In the genomic region with DNA sequence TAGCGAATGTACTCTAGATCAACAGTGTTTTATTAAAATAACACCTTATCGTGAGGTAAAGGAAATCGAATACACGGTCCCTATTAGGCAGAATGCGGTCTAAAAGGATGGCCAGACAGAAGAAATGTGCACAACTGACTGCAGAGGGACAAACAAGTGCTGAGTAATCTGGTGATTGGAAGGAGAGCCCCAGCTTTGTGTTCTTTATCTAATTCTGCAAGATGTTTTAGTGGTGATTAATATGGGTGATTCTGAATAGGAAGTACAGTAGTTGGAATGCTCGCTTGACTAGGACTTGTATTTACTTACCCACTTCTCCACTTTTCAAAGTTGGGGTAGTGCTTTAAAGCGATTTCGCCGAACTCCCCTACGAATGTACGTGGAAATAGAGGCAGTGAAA, we compare ENCODE assay signal across 8 cellular contexts. TPM values are rescaled to one million over a fixed set of nuclear protein-coding genes. Genes with fewer than 3 reads are reported as not detected.
DNase-seq lines count a peak whose midpoint lies in the region; ATAC-seq, FAIRE-seq and TF ChIP-seq lines count a peak whose summit lies in the region.

No MANE protein-coding gene starts in this region.

- peaks cover 2% of the 10 kb centered on the region for H3K36me3 Mint-ChIP-seq in T-helper 17 cell (ENCODE audit: low read depth)

- TF ChIP-seq EP300 in A549 (IDR thresholded peaks at IDR 0.05) = no peak

- H3K4me1 Mint-ChIP-seq in T-helper 17 cell = peaks cover 23% of the 10 kb centered on the region

- no peak for FAIRE-seq in A549 (lab: Jason Lieb, UNC)

- peaks cover 3% of the 10 kb centered on the region for H3K79me2 ChIP-seq in trophoblast cell (ENCODE audit: control insufficient read depth, insufficient read depth, low read length, poor library complexity)

- H4K91ac ChIP-seq in trophoblast cell (ENCODE audit: low read depth, low read length) = no peak overlapping the region

- no peak overlapping the region for H3K18ac ChIP-seq in trophoblast cell (ENCODE audit: low read length)

- no peak overlapping the region for H2BK5ac ChIP-seq in trophoblast cell (ENCODE audit: low read depth, low read length, poor library complexity)

- H3K9ac ChIP-seq in trophoblast cell (ENCODE audit: low read length) = no peak overlapping the region

- H3K4me2 ChIP-seq in A549 = peak overlapping the region; percentile 88
- H3K4me2 ChIP-seq in trophoblast cell (ENCODE audit: low read length) = peak overlapping the region; percentile 82

- peak overlapping the region; percentile 97 for H3K27ac Mint-ChIP-seq in T-helper 17 cell

- H3K4ac ChIP-seq in trophoblast cell (ENCODE audit: low read depth, low read length) = no peak overlapping the region

- DNase-seq in A549 (ENCODE audit: low read depth in 1 of 2, low spot score in 1 of 2) (no peak), T-helper 17 cell (no peak), fibroblast of gingiva (ENCODE audit: low read depth) (peak; percentile 32), trophoblast cell (peak; percentile 2 to 30)

- no peak overlapping the region for H2BK120ac ChIP-seq in trophoblast cell (ENCODE audit: insufficient read depth, low read length, poor library complexity)

- ATAC-seq in A549 (no peak), GM18868 (IDR thresholded peaks at IDR 0.05; ENCODE audit: unreplicated experiment) (peak; percentile 18), T-helper 17 cell (no peak), HG03442 (IDR thresholded peaks at IDR 0.05; ENCODE audit: unreplicated experiment) (no peak), HG03159 (IDR thresholded peaks at IDR 0.05; ENCODE audit: unreplicated experiment) (no peak), GM21360 (IDR thresholded peaks at IDR 0.05; ENCODE audit: unreplicated experiment) (no peak)

- no peaks in the 10 kb centered on the region for H3K9me3 ChIP-seq in A549
- H3K9me3 ChIP-seq in T-helper 17 cell (ENCODE audit: control insufficient read depth, low read length, poor library complexity, severe bottlenecking) = no peaks in the 10 kb centered on the region
- no peaks in the 10 kb centered on the region for H3K9me3 ChIP-seq in trophoblast cell (ENCODE audit: insufficient read depth, low read depth, low read length)

- no peak for TF ChIP-seq CTCF in A549 (IDR thresholded peaks at IDR 0.05)

- peaks cover 8% of the 10 kb centered on the region for H3K79me1 ChIP-seq in trophoblast cell (ENCODE audit: low read length)

- no peak overlapping the region for H3K23ac ChIP-seq in trophoblast cell (ENCODE audit: low read length)

- H3K27me3 Mint-ChIP-seq in T-helper 17 cell = no peaks in the 10 kb centered on the region

- no peak overlapping the region for H4K12ac ChIP-seq in trophoblast cell (ENCODE audit: low read depth, low read length)

- TF ChIP-seq RAD21 in A549 (conservative IDR thresholded peaks at IDR 0.05 in 1 of 2, IDR thresholded peaks at IDR 0.05 in 1 of 2) = no peak

- WGBS in A549 (ENCODE audit: missing lambda C conversion rate) = 42% methylated on average over 11 of the region's 11 CpGs
- WGBS in trophoblast cell (ENCODE audit: extremely low coverage, insufficient coverage, insufficient read length) = no CpG with 5 or more reads among the region's 11 CpGs

- POLR2A ChIA-PET in A549 (lab: Yijun Ruan, JAX) = no interaction called here

- H4K8ac ChIP-seq in trophoblast cell (ENCODE audit: low read depth, low read length) = no peak overlapping the region

- CTCF ChIA-PET in A549 (lab: Yijun Ruan, JAX) = no interaction called here

- peak overlapping the region; percentile 99 for H3K4me3 Mint-ChIP-seq in T-helper 17 cell

- H3K4me3 ChIP-seq in A549 (peak overlapping the region; percentile 98), trophoblast cell (ENCODE audit: low read depth, low read length) (peak overlapping the region; percentile 64)

- no peaks in the 10 kb centered on the region for H3K36me3 ChIP-seq in trophoblast cell (ENCODE audit: control insufficient read depth in 1 of 2, insufficient read depth in 2 of 2, low read length in 2 of 2)

- H2AK5ac ChIP-seq in trophoblast cell (ENCODE audit: low read length) = no peak overlapping the region

- no peak overlapping the region for H2AFZ ChIP-seq in trophoblast cell (ENCODE audit: insufficient read depth, low read length, poor library complexity)

- TF ChIP-seq POLR2A in A549 (IDR thresholded peaks at IDR 0.05; ENCODE audit: low read length) = no peak

- no peak overlapping the region for H2BK12ac ChIP-seq in trophoblast cell (ENCODE audit: low read length)

- H3K14ac ChIP-seq in trophoblast cell (ENCODE audit: low read length) = no peak overlapping the region

- peaks cover 36% of the 10 kb centered on the region for H3K4me1 ChIP-seq in A549
- no peaks in the 10 kb centered on the region for H3K4me1 ChIP-seq in trophoblast cell (ENCODE audit: control insufficient read depth in 1 of 2, insufficient read depth in 2 of 2, low read length in 2 of 2)

- H3K27ac ChIP-seq in A549 = peak overlapping the region; percentile 96 to 98
- H3K27ac ChIP-seq in trophoblast cell (ENCODE audit: low read depth, low read length) = no peak overlapping the region

- H3K27me3 ChIP-seq in trophoblast cell (ENCODE audit: insufficient read depth, low read length) = no peaks in the 10 kb centered on the region

TF ChIP-seq in A549, 52 proteins besides CTCF, POLR2A, EP300 and RAD21:
- no peak for TF ChIP-seq PHF8 (IDR thresholded peaks at IDR 0.05; ENCODE audit: borderline replicate concordance, low read depth)
TF ChIP-seq in A549: peak in this region for 0.

RNA-seq across cellular contexts. Expression of gene WDR44, which starts 1.2 kb away (rescaled TPM):
- polyA plus RNA-seq in A549 (2011; rRNA removed) (15.7 and 22.1 TPM in 2 replicates), A549 (2017; fragmentation: RNase III; extraction: RNeasy Plus Mini Kit Qiagen cat#74134 plus additional on column Dnase treatment) (9.9 to 10.2 TPM (median 10.2 TPM) in 3 replicates)
- 3.1 and 3.3 TPM in 2 replicates for polyA plus RNA-seq in A549 (2012; cell fraction: cytosol; rRNA removed)
- polyA plus RNA-seq in A549 (2012; cell fraction: nucleus; rRNA removed) = 4.9 and 5.4 TPM in 2 replicates
- 7.3 and 9.5 TPM in 2 replicates for polyA minus RNA-seq in A549 (2011; rRNA and poly(A)+ RNA removed)
- total RNA-seq in T-helper 17 cell = 10 to 100 TPM; 15.4 to 18.0 TPM
- polyA plus RNA-seq in trophoblast cell (2013) = 6.8 and 7.5 TPM in 2 replicates

Comparison
In these comparisons a context has a peak if more than half of its experiments do, and no peak if none do; other contexts are left out.
1. DNase-seq: peak in fibroblast of gingiva (single experiment) and trophoblast cell (2 of 2); none in A549 (0 of 2) and T-helper 17 cell (0 of 3).